Comparison of ENCODE assay signal across 8 cellular contexts in the genomic region with DNA sequence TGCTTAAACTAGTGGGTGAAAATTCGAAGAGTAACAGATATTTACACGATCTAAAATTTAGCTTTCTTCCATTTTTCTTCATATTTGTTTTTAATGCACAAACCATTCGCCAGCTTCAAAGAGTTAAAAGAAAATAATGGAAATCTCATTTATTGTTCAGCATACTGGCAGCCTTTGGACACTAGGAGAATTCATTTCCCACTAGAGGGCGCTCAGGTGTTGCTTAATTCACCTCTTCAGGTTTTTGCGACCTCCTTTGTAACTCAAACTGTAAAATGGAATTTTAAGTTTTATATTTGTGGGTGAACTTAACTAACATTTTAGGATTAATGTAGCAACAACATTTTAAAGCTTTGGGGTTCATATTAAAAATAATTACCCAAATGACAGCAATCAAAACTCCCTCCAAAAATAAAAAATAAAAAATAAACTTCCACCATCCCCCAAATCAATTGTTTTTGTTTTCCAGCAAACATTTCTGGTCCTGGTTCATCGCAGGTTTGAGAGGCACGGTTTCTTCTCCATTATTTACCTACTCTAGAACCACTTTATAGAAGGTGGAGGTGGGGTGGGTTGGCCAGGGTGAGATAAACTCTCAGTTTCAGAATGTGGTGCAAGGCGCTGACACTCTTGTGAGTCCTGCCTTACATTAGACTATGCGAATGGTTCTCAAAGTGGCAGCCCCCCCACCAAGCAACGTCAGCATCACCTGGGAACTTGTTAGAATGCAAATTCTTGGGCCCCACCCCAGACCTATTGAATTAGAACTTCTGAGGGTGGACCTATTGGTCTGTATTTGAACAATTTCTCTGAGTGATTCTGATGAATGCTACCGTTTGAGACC. TPM values are rescaled to one million over a fixed set of nuclear protein-coding genes. Genes with fewer than 3 reads are reported as not detected.
A peak's percentile ranks its signal among the peaks of the same experiment; 100 is the strongest.
DNase-seq lines count a peak whose midpoint lies in the region; ATAC-seq and TF ChIP-seq lines count a peak whose summit lies in the region.

No MANE protein-coding gene starts in this region.

- no peaks in the 10 kb centered on the region for H3K4me1 ChIP-seq in left lung

- no peaks in the 10 kb centered on the region for H3K9me3 ChIP-seq in left lung

- DNase-seq in DMS53 treated with DMSO at 0.1 percent for 48 hours (lab: John Stamatoyannopoulos, UW; ENCODE audit: unreplicated experiment) (peak; percentile 58), NAMALWA (ENCODE audit: low spot score) (peak; percentile 85), SK-MEL-5 (ENCODE audit: low read depth, low spot score) (peak; percentile 81), cerebellar cortex (ENCODE audit: low spot score) (peak; percentile 62), left lung (no peak)
- DNase-seq in stimulated activated CD8-positive, alpha-beta memory T cell treated with anti-CD3 and anti-CD28 coated beads, Interleukin-4, amount 100 ng/mL, for 48 hours = peak; percentile 60

- intact Hi-C loops in left lung (cut with DNase I) = no loop called here

- H3K36me3 ChIP-seq in left lung = no peaks in the 10 kb centered on the region

- no peak overlapping the region for H3K4me3 ChIP-seq in left lung

- H3K27me3 ChIP-seq in left lung = no peaks in the 10 kb centered on the region

- in situ Hi-C loops in SK-MEL-5 (cut with HindIII; ENCODE audit: low pct_unique_long_range_greater_than_20kb, low sequenced_read_pairs) = no loop called here

- ATAC-seq in GM21381 (IDR thresholded peaks at IDR 0.05; ENCODE audit: unreplicated experiment) (peak; percentile 69), left lung (peak; percentile 83), HG02970 (IDR thresholded peaks at IDR 0.05; ENCODE audit: low FRiP score, unreplicated experiment) (no peak)

- TF ChIP-seq CTCF in left lung (IDR thresholded peaks at IDR 0.05) = peak; percentile 62 to 79

- no peak overlapping the region for H3K27ac ChIP-seq in left lung

RNA-seq across cellular contexts. Expression of a gene that starts 24.7 kb away (rescaled TPM):
- total RNA-seq in SK-MEL-5 (2014; rRNA removed; shearing (Covaris generic)) = 60.7 and 63.1 TPM in 2 replicates
- polyA plus RNA-seq in SK-MEL-5 (2015; cell fraction: cytosol; rRNA removed) = 34.9 and 40.4 TPM in 2 replicates
- polyA plus RNA-seq in SK-MEL-5 (2015; cell fraction: nucleus; rRNA removed) = 63.6 and 83.9 TPM in 2 replicates
- 10 to 100 TPM; 23.1 to 27.1 TPM for total RNA-seq in left lung

Comparison
In these comparisons a context has a peak if more than half of its experiments do, and no peak if none do; other contexts are left out.
1. DNase-seq: peak in DMS53 treated with DMSO at 0.1 percent for 48 hours (single experiment), NAMALWA (single experiment), SK-MEL-5 (single experiment), cerebellar cortex (single experiment) and stimulated activated CD8-positive, alpha-beta memory T cell treated with anti-CD3 and anti-CD28 coated beads, Interleukin-4, amount 100 ng/mL, for 48 hours (single experiment); none in left lung (0 of 2).